Comparison of ENCODE assay signal across 1 cellular context in the genomic region with DNA sequence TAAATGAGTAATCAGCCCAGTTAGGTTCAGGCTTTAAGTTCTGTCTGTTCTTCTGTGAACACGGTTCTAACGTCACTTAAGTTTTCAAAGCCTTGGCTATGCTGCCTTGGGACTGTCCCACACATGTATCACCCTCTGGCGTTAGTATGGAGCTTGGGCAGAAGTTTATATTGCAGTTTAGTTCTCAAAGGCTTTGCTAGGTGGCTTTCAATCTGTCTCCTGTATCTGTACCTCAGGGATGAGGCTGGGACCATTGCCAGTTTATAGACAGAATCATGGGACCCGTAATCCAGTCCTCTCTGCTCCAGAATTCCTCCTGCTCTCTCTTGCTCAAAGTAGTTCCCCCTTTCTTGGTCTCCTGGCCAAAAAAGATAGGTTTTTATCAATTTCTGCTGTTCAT.
TF ChIP-seq lines count a peak whose summit lies in the region.

No MANE protein-coding gene starts in this region.

TF ChIP-seq in HepG2, 621 proteins besides CTCF, POLR2A, EP300 and RAD21 (continued from another document):
- TF ChIP-seq, protein P1, sequence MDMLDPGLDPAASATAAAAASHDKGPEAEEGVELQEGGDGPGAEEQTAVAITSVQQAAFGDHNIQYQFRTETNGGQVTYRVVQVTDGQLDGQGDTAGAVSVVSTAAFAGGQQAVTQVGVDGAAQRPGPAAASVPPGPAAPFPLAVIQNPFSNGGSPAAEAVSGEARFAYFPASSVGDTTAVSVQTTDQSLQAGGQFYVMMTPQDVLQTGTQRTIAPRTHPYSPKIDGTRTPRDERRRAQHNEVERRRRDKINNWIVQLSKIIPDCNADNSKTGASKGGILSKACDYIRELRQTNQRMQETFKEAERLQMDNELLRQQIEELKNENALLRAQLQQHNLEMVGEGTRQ (IDR thresholded peaks at IDR 0.05; ENCODE audit: low read depth, low read length), result no peak
- TF ChIP-seq, protein P1 (CRISPR knock-in tag; IDR thresholded peaks at IDR 0.05; ENCODE audit: borderline replicate concordance), result no peak
- TF ChIP-seq HNRNPUL1 (IDR thresholded peaks at IDR 0.05; ENCODE audit: low read depth, low read length), result no peak
- 0 out of 2 replicates have a peak, but pooled peaks have one; percentile 47 for TF ChIP-seq KAT8 (CRISPR knock-in tag; IDR thresholded peaks at IDR 0.05)
- TF ChIP-seq, protein P2, sequence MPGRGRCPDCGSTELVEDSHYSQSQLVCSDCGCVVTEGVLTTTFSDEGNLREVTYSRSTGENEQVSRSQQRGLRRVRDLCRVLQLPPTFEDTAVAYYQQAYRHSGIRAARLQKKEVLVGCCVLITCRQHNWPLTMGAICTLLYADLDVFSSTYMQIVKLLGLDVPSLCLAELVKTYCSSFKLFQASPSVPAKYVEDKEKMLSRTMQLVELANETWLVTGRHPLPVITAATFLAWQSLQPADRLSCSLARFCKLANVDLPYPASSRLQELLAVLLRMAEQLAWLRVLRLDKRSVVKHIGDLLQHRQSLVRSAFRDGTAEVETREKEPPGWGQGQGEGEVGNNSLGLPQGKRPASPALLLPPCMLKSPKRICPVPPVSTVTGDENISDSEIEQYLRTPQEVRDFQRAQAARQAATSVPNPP (CRISPR knock-in tag; IDR thresholded peaks at IDR 0.05), result no peak
- TF ChIP-seq STAG1 (CRISPR knock-in tag; IDR thresholded peaks at IDR 0.05), result peak; percentile 60
- TF ChIP-seq PAF1 (CRISPR knock-in tag; IDR thresholded peaks at IDR 0.05), result no peak
